In the genomic region with DNA sequence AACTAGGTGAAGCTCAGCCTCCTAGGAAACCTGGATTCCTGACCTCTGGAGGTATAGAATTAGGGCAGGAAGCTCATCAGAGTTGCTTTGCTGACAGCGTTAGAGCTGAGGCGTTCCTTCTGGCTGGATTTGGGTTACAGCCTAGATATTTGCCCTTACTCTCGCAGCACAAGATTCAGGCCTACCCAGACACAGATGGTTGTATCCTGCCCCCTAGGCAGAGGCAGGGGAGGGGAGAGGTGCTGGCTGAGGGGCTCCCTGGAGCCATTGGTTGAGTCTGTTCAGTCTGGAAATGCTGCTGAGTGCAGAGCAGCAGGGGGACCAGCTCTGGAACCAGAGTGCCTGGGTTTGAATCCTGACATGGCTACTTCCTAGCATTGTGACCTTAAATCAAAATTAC, we compare ENCODE assay signal across 11 cellular contexts.
DNase-seq lines count a peak whose midpoint lies in the region; ATAC-seq and TF ChIP-seq lines count a peak whose summit lies in the region.
"Had no signal": no experiment of that assay in that cellular context is flagged by ENCODE, and none has a peak within 500 bp of the region (broad histone marks: within the 10 kb centered on the region; RNA-seq: fewer than 3 reads in every experiment).

No MANE protein-coding gene starts in this region.

- H3K9me3 ChIP-seq in endodermal cell (ENCODE audit: control insufficient read depth, low read length) (no peaks in the 10 kb centered on the region), neural progenitor cell (ENCODE audit: low read depth) (no peaks in the 10 kb centered on the region)

- no peaks in the 10 kb centered on the region for H3K27me3 Mint-ChIP-seq in endodermal cell (ENCODE audit: insufficient read depth)
- no peaks in the 10 kb centered on the region for H3K27me3 Mint-ChIP-seq in natural killer cell treated with Interleukin-12 subunit alpha and Interleukin-12 subunit beta and Interleukin-15 and Interleukin-18, amount 100 ng/mL, for 72 hours
- peaks cover 3% of the 10 kb centered on the region for H3K27me3 Mint-ChIP-seq in neural progenitor cell (ENCODE audit: insufficient read depth, low read depth)

- H3K36me3 Mint-ChIP-seq in endodermal cell (ENCODE audit: low read depth) (no peaks in the 10 kb centered on the region), neural progenitor cell (peaks cover 6% of the 10 kb centered on the region)
- no peaks in the 10 kb centered on the region for H3K36me3 Mint-ChIP-seq in natural killer cell treated with Interleukin-12 subunit alpha and Interleukin-12 subunit beta and Interleukin-15 and Interleukin-18, amount 100 ng/mL, for 72 hours

- H3K79me2 ChIP-seq in neural progenitor cell (ENCODE audit: low read depth), result peaks cover 31% of the 10 kb centered on the region

- no peak for ATAC-seq in natural killer cell treated with Interleukin-12 subunit alpha and Interleukin-12 subunit beta and Interleukin-15 and Interleukin-18, amount 100 ng/mL, for 72 hours
- ATAC-seq in HG03045 (IDR thresholded peaks at IDR 0.05; ENCODE audit: unreplicated experiment) (no peak), GM21360 (IDR thresholded peaks at IDR 0.05; ENCODE audit: unreplicated experiment) (no peak)

- H3K4me2 ChIP-seq in neural progenitor cell, result no peak overlapping the region

- H3K9me3 Mint-ChIP-seq in endodermal cell, result no peaks in the 10 kb centered on the region
- H3K9me3 Mint-ChIP-seq in natural killer cell treated with Interleukin-12 subunit alpha and Interleukin-12 subunit beta and Interleukin-15 and Interleukin-18, amount 100 ng/mL, for 72 hours, result no peaks in the 10 kb centered on the region
- no peaks in the 10 kb centered on the region for H3K9me3 Mint-ChIP-seq in neural progenitor cell

- H3K36me3 ChIP-seq in endodermal cell (ENCODE audit: control insufficient read depth, insufficient read depth, low read length) (no peaks in the 10 kb centered on the region), neural progenitor cell (no peaks in the 10 kb centered on the region)

- H3K4me1 Mint-ChIP-seq in endodermal cell (peaks cover 12% of the 10 kb centered on the region), neural progenitor cell (peaks cover 24% of the 10 kb centered on the region)
- peaks cover 63 to 66% of the 10 kb centered on the region in 2 donors for H3K4me1 Mint-ChIP-seq in natural killer cell treated with Interleukin-12 subunit alpha and Interleukin-12 subunit beta and Interleukin-15 and Interleukin-18, amount 100 ng/mL, for 72 hours (ENCODE audit: low read depth in 2 of 2)

- TF ChIP-seq CTCF in AG10803 (conservative IDR thresholded peaks at IDR 0.05; ENCODE audit: low read length) (no peak), endodermal cell (conservative IDR thresholded peaks at IDR 0.05) (no peak), neural progenitor cell (IDR thresholded peaks at IDR 0.05) (no peak)

- H3K27me3 ChIP-seq in endodermal cell (ENCODE audit: control insufficient read depth, insufficient read depth, low read length, poor library complexity, severe bottlenecking), result no peaks in the 10 kb centered on the region
- no peaks in the 10 kb centered on the region for H3K27me3 ChIP-seq in neural progenitor cell

- WGBS in endodermal cell (ENCODE audit: insufficient coverage in 1 of 2, insufficient read length in 1 of 2), 2 experiments, result 88 to 90% methylated on average over 3 of the region's 3 CpGs

- H3K4me1 ChIP-seq in endodermal cell (ENCODE audit: control insufficient read depth, insufficient read depth, low read length), result peaks cover 4% of the 10 kb centered on the region
- H3K4me1 ChIP-seq in neural progenitor cell, result peaks cover 3% of the 10 kb centered on the region

- H3K4me3 ChIP-seq in AG10803 (ENCODE audit: low read length) (no peak overlapping the region), endodermal cell (ENCODE audit: low read length) (no peak overlapping the region), neural progenitor cell (no peak overlapping the region)

- DNase-seq in AG10803 (ENCODE audit: low read depth), result peak; percentile 20
- DNase-seq in NCI-H1694 treated with DMSO at 0.1 percent for 48 hours (lab: John Stamatoyannopoulos, UW), result peak; percentile 57
- no peak for DNase-seq in endodermal cell
- DNase-seq in natural killer cell treated with Interleukin-12 subunit alpha and Interleukin-12 subunit beta and Interleukin-15 and Interleukin-18, amount 100 ng/mL, for 72 hours (ENCODE audit: low spot score), result no peak
- DNase-seq in NK-92 (lab: John Stamatoyannopoulos, UW; ENCODE audit: unreplicated experiment), result no peak
- no peak for DNase-seq in neural progenitor cell (ENCODE audit: low spot score)
- DNase-seq: activated gamma-delta T cell; COR-L47; effector CD8-positive, alpha-beta T cell had no signal

- H3K4me3 Mint-ChIP-seq in endodermal cell, result no peak overlapping the region
- H3K4me3 Mint-ChIP-seq in natural killer cell treated with Interleukin-12 subunit alpha and Interleukin-12 subunit beta and Interleukin-15 and Interleukin-18, amount 100 ng/mL, for 72 hours, result no peak overlapping the region
- H3K4me3 Mint-ChIP-seq in neural progenitor cell, result no peak overlapping the region

- no peak overlapping the region for H2AFZ ChIP-seq in neural progenitor cell (replicated peaks)

- no peaks in the 10 kb centered on the region for H3F3A ChIP-seq in neural progenitor cell (ENCODE audit: low read depth)

- H3K27ac ChIP-seq in endodermal cell (ENCODE audit: low read depth, low read length), result peak overlapping the region; percentile 19
- H3K27ac ChIP-seq in neural progenitor cell, result no peak overlapping the region

- H4K20me1 ChIP-seq in neural progenitor cell (ENCODE audit: low read depth), result peaks cover 19% of the 10 kb centered on the region

- H3K27ac Mint-ChIP-seq in endodermal cell (no peak overlapping the region), neural progenitor cell (no peak overlapping the region)
- peak overlapping the region; percentile 80 to 91 for H3K27ac Mint-ChIP-seq in natural killer cell treated with Interleukin-12 subunit alpha and Interleukin-12 subunit beta and Interleukin-15 and Interleukin-18, amount 100 ng/mL, for 72 hours

- no peak overlapping the region for H3K9ac ChIP-seq in endodermal cell (ENCODE audit: extremely low read depth, low read length, poor library complexity, severe bottlenecking)
- no peak overlapping the region for H3K9ac ChIP-seq in neural progenitor cell

Comparison
In these comparisons a context has a peak if more than half of its experiments do, and no peak if none do; other contexts are left out.
1. DNase-seq: peak in AG10803 (single experiment) and NCI-H1694 treated with DMSO at 0.1 percent for 48 hours (single experiment); none in endodermal cell (single experiment), natural killer cell treated with Interleukin-12 subunit alpha and Interleukin-12 subunit beta and Interleukin-15 and Interleukin-18, amount 100 ng/mL, for 72 hours (single experiment), NK-92 (single experiment) and neural progenitor cell (single experiment).
2. H3K27ac Mint-ChIP-seq: peak in natural killer cell treated with Interleukin-12 subunit alpha and Interleukin-12 subunit beta and Interleukin-15 and Interleukin-18, amount 100 ng/mL, for 72 hours (2 of 2); none in endodermal cell (single experiment) and neural progenitor cell (single experiment).